Comparison of ENCODE assay signal across 12 cellular contexts in the genomic region with DNA sequence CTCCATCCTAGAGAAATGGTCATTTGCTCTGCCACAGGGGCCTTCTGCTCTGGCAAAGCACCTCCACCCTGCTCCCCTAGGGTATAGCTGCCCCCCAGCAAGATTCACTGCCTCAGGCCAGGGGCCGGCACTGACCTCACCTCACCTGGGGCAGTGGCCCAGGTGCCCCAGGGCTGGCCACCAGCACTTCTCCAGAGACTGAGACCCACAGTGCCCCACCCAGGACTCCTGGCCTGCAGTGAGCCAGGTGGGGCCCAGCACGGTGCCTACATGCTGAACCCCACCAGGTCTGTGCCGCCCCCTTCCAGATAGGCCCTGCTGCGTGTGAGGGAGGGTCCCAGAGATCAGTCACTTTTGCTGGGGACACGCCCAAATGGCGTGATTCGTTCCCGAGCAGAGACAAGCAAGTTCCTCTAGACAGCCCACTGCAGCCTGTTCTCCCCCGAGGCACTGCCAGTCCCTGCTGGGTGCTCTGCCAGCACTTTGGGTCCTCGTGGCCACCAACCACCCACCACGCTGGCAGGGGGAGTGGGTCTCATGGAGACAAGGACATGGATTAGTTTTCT. TPM values are rescaled to one million over a fixed set of nuclear protein-coding genes. Genes with fewer than 3 reads are reported as not detected.
A peak's percentile ranks its signal among the peaks of the same experiment; 100 is the strongest.
DNase-seq lines count a peak whose midpoint lies in the region; ATAC-seq and TF ChIP-seq lines count a peak whose summit lies in the region.
"Had no signal": no experiment of that assay in that cellular context is flagged by ENCODE, and none has a peak within 500 bp of the region (broad histone marks: within the 10 kb centered on the region; RNA-seq: fewer than 3 reads in every experiment).

No MANE protein-coding gene starts in this region.

- H3K27ac ChIP-seq in ascending aorta (peak overlapping the region; percentile 70 to 84), lower lobe of right lung (peak overlapping the region; percentile 81), transverse colon (peak overlapping the region in 3 of 4 donors; percentile 9 to 43 (median 14))

- peaks cover 5% of the 10 kb centered on the region for H3K36me3 Mint-ChIP-seq in activated naive CD4-positive, alpha-beta T cell treated with anti-CD3 and anti-CD28 coated beads for 36 hours (ENCODE audit: low read depth)

- WGBS in transverse colon (ENCODE audit: low coverage in 1 of 2), 2 donors, result 72% methylated on average over 10 of the region's 11 CpGs; no CpG with 5 or more reads in 1 of the 2 donors

- H3K4me1 Mint-ChIP-seq in activated naive CD4-positive, alpha-beta T cell treated with anti-CD3 and anti-CD28 coated beads for 36 hours (ENCODE audit: low read depth), result peaks cover 20% of the 10 kb centered on the region

- CTCF ChIA-PET in activated naive CD4-positive, alpha-beta T cell treated with anti-CD3 and anti-CD28 coated beads for 36 hours (lab: Charles Lee), result interaction anchor here (1.1 kb wide), 1 partner anchor 66 kb away, joined by 4 read pairs; no protein-coding TSS in a partner anchor

- peak overlapping the region; percentile 61 for H3K27ac Mint-ChIP-seq in activated naive CD4-positive, alpha-beta T cell treated with anti-CD3 and anti-CD28 coated beads for 36 hours
- H3K27ac Mint-ChIP-seq: activated T-helper 17 cell treated with anti-CD3 and anti-CD28 coated beads, Interleukin-2, amount 50 U/mL, for 72 hours had no signal

- no peak overlapping the region for H3K4me3 Mint-ChIP-seq in activated naive CD4-positive, alpha-beta T cell treated with anti-CD3 and anti-CD28 coated beads for 36 hours
- H3K4me3 Mint-ChIP-seq: activated T-helper 17 cell treated with anti-CD3 and anti-CD28 coated beads, Interleukin-2, amount 50 U/mL, for 72 hours had no signal

- TF ChIP-seq EP300 in transverse colon (IDR thresholded peaks at IDR 0.05; ENCODE audit: low read depth), result no peak

- H3K4me3 ChIP-seq in ascending aorta (peak overlapping the region in 1 of 2 donors; percentile 21), lower lobe of right lung (peak overlapping the region; percentile 23), transverse colon (no peak overlapping the region)

- intact Hi-C loops in activated naive CD4-positive, alpha-beta T cell treated with anti-CD3 and anti-CD28 coated beads for 36 hours (cut with micrococcal nuclease), result no loop called here
- intact Hi-C loops in ascending aorta (cut with DNase I), result loop anchor here (5.0 kb wide), 1 partner anchor 33 kb away; no protein-coding TSS in a partner anchor
- intact Hi-C loops in lower lobe of right lung (cut with DNase I), result no loop called here
- intact Hi-C loops in transverse colon (cut with DNase I; ENCODE audit: low total_unique reads), result no loop called here

- H3K4me1 ChIP-seq in ascending aorta (peaks cover 11 to 21% of the 10 kb centered on the region in 2 donors), lower lobe of right lung (peaks cover 41% of the 10 kb centered on the region), transverse colon (peaks cover 0 to 4% (median 0%) of the 10 kb centered on the region in 4 donors)

- no peak for TF ChIP-seq POLR2A in transverse colon (IDR thresholded peaks at IDR 0.05)

- H3K9me3 Mint-ChIP-seq in activated naive CD4-positive, alpha-beta T cell treated with anti-CD3 and anti-CD28 coated beads for 36 hours, result no peaks in the 10 kb centered on the region
- H3K9me3 Mint-ChIP-seq: activated T-helper 17 cell treated with anti-CD3 and anti-CD28 coated beads, Interleukin-2, amount 50 U/mL, for 72 hours had no signal

- TF ChIP-seq CTCF in ascending aorta (IDR thresholded peaks at IDR 0.05) (no peak), lower lobe of right lung (IDR thresholded peaks at IDR 0.05) (no peak), transverse colon (IDR thresholded peaks at IDR 0.05) (no peak)

- peak in 1 of 2 donors; percentile 5 for ATAC-seq in lower lobe of right lung

- in situ Hi-C loops in transverse colon (cut with MboI; ENCODE audit: low pct_ligation_motif_present in 1 of 4, low pct_unique_long_range_greater_than_20kb in 1 of 4, low sequenced_read_pairs in 3 of 4), result no loop called here

- H3K27me3 ChIP-seq in ascending aorta (no peaks in the 10 kb centered on the region), lower lobe of right lung (ENCODE audit: low read depth) (no peaks in the 10 kb centered on the region), transverse colon (no peaks in the 10 kb centered on the region)

- no peaks in the 10 kb centered on the region for H3K27me3 Mint-ChIP-seq in activated naive CD4-positive, alpha-beta T cell treated with anti-CD3 and anti-CD28 coated beads for 36 hours (ENCODE audit: low read depth)
- H3K27me3 Mint-ChIP-seq: activated T-helper 17 cell treated with anti-CD3 and anti-CD28 coated beads, Interleukin-2, amount 50 U/mL, for 72 hours had no signal

- DNase-seq in activated naive CD4-positive, alpha-beta T cell treated with anti-CD3 and anti-CD28 coated beads for 36 hours, result no peak
- DNase-seq in activated naive CD4-positive, alpha-beta T cell (lab: John Stamatoyannopoulos, UW), result no peak
- DNase-seq in ascending aorta (ENCODE audit: low spot score in 2 of 2) (no peak), lower lobe of right lung (no peak), transverse colon (no peak), NCI-H2107 treated with DMSO at 0.1 percent for 48 hours (lab: John Stamatoyannopoulos, UW; ENCODE audit: unreplicated experiment) (no peak), NCI-H1436 treated with DMSO at 0.1 percent for 48 hours (lab: John Stamatoyannopoulos, UW) (no peak), HPDE6-E6E7 (ENCODE audit: extremely low spot score) (no peak)
- DNase-seq: ACHN; NCI-H1930; stimulated activated CD4-positive, alpha-beta T cell treated with anti-CD3 and anti-CD28 coated beads, Interleukin-12 subunit alpha, Interleukin-12 subunit beta, amount 100 ng/mL, for 4 hours had no signal

- H3K36me3 ChIP-seq in ascending aorta (peaks cover 0 to 4% of the 10 kb centered on the region in 2 donors), lower lobe of right lung (no peaks in the 10 kb centered on the region), transverse colon (no peaks in the 10 kb centered on the region)

- H3K9me3 ChIP-seq in ascending aorta, result no peaks in the 10 kb centered on the region
- no peaks in the 10 kb centered on the region for H3K9me3 ChIP-seq in lower lobe of right lung
- no peaks in the 10 kb centered on the region for H3K9me3 ChIP-seq in transverse colon

RNA-seq across cellular contexts. Expression of a gene that starts 10.7 kb away (rescaled TPM):
- 1 to 10 TPM; 8.8 to 9.8 TPM for total RNA-seq in activated naive CD4-positive, alpha-beta T cell treated with anti-CD3 and anti-CD28 coated beads for 36 hours
- total RNA-seq in ascending aorta (7.9 TPM), lower lobe of right lung (6.0 TPM), transverse colon (1 to 10 TPM in 3 of 4 donors, under 1 TPM in 1; 0.80 to 4.8 (median 2.8) TPM)

RNA-seq across cellular contexts. Expression of a gene that starts 10.7 kb away (rescaled TPM):
- 10 to 100 TPM; 10.9 to 11.9 TPM for total RNA-seq in activated naive CD4-positive, alpha-beta T cell treated with anti-CD3 and anti-CD28 coated beads for 36 hours
- total RNA-seq in ascending aorta (8.8 TPM), lower lobe of right lung (24.3 TPM), transverse colon (10 to 100 TPM in 1 of 4 donors, 1 to 10 TPM in 3; 7.1 to 16.8 (median 7.8) TPM)

Comparison
In these comparisons a context has a peak if more than half of its experiments do, and no peak if none do; other contexts are left out.
1. H3K27ac ChIP-seq: peak in every context shown above with its lines; median percentile 81 in lower lobe of right lung; 77 in ascending aorta; 14 in transverse colon.